12 cellular contexts compared by ENCODE assay signal in the genomic region with DNA sequence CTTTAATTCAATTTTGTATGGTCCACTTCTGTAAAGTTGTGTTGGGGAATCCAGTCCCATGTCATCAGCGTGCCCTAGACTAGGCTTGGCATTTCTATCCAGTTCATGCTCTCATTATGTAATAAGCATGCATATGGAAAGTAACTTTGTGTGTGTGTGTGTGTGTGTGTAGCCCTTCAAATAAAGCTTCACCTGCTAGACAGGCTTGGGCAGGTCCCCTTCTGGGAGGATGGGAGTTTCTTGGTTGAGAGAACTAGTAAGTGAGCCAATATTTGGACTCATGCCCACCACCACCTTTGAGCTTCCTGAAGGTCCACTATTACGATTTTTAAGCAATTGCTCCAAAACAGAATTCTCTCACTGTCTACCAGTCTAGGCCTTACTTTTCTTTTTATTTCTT. TPM values are rescaled to one million over a fixed set of nuclear protein-coding genes. Genes with fewer than 3 reads are reported as not detected.
A peak's percentile ranks its signal among the peaks of the same experiment; 100 is the strongest.
DNase-seq lines count a peak whose midpoint lies in the region; ATAC-seq and TF ChIP-seq lines count a peak whose summit lies in the region.
"Had no signal": no experiment of that assay in that cellular context is flagged by ENCODE, and none has a peak within 500 bp of the region (broad histone marks: within the 10 kb centered on the region; RNA-seq: fewer than 3 reads in every experiment).

No MANE protein-coding gene starts in this region.

- TF ChIP-seq EP300 in suprapubic skin (IDR thresholded peaks at IDR 0.05) = no peak

- no peaks in the 10 kb centered on the region for H3K9me3 ChIP-seq in esophagus (ENCODE audit: control insufficient read depth in 2 of 2, insufficient read depth in 1 of 2, low read depth in 1 of 2, low read length in 1 of 2)
- H3K9me3 ChIP-seq in suprapubic skin = no peaks in the 10 kb centered on the region
- H3K9me3 ChIP-seq: tibial nerve had no signal

- intact Hi-C loops in activated CD8-positive, alpha-beta T cell treated with anti-CD3 and anti-CD28 coated beads for 36 hours (cut with micrococcal nuclease) = no loop called here

- H3K27ac ChIP-seq in esophagus (ENCODE audit: low read depth in 2 of 2, low read length in 1 of 2) (peak overlapping the region; percentile 52 to 55), suprapubic skin (peak overlapping the region; percentile 62)
- H3K27ac ChIP-seq: tibial nerve had no signal

- no peaks in the 10 kb centered on the region for H3K27me3 ChIP-seq in esophagus (ENCODE audit: control insufficient read depth in 1 of 2, insufficient read depth in 2 of 2, low read length in 2 of 2)
- H3K27me3 ChIP-seq in suprapubic skin = no peaks in the 10 kb centered on the region
- H3K27me3 ChIP-seq: tibial nerve had no signal

- peak; percentile 21 for ATAC-seq in activated CD8-positive, alpha-beta T cell treated with anti-CD3 and anti-CD28 coated beads, Interleukin-2, amount 10 ng/mL, durations not matched to agents 7 days and 5 days
- no peak for ATAC-seq in activated CD8-positive, alpha-beta T cell treated with anti-CD3 and anti-CD28 coated beads for 36 hours
- no peak for ATAC-seq in HG03521 (IDR thresholded peaks at IDR 0.05; ENCODE audit: unreplicated experiment)

- CTCF ChIA-PET in activated CD8-positive, alpha-beta T cell treated with anti-CD3 and anti-CD28 coated beads, Interleukin-2, amount 10 ng/mL, durations not matched to agents 7 days and 5 days (lab: Charles Lee) = interaction anchor here (0.8 kb wide), 1 partner anchor 19 kb away, joined by 3 read pairs; no protein-coding TSS in a partner anchor
- CTCF ChIA-PET in activated CD8-positive, alpha-beta T cell treated with anti-CD3 and anti-CD28 coated beads for 36 hours (lab: Charles Lee) = no interaction called here

- no peaks in the 10 kb centered on the region for H3K9me3 Mint-ChIP-seq in activated CD8-positive, alpha-beta T cell treated with anti-CD3 and anti-CD28 coated beads, Interleukin-2, amount 10 ng/mL, durations not matched to agents 7 days and 5 days (ENCODE audit: insufficient read depth)
- H3K9me3 Mint-ChIP-seq in activated CD8-positive, alpha-beta T cell treated with anti-CD3 and anti-CD28 coated beads for 36 hours = no peaks in the 10 kb centered on the region
- H3K9me3 Mint-ChIP-seq: immature natural killer cell had no signal

- H3K4me1 Mint-ChIP-seq in activated CD8-positive, alpha-beta T cell treated with anti-CD3 and anti-CD28 coated beads, Interleukin-2, amount 10 ng/mL, durations not matched to agents 7 days and 5 days (ENCODE audit: low read depth) = peaks cover 50% of the 10 kb centered on the region
- H3K4me1 Mint-ChIP-seq in activated CD8-positive, alpha-beta T cell treated with anti-CD3 and anti-CD28 coated beads for 36 hours (ENCODE audit: low read depth) = peaks cover 62% of the 10 kb centered on the region

- no peak for DNase-seq in activated CD8-positive, alpha-beta T cell treated with anti-CD3 and anti-CD28 coated beads, Interleukin-2, amount 10 ng/mL, durations not matched to agents 7 days and 5 days
- DNase-seq in activated CD8-positive, alpha-beta T cell treated with anti-CD3 and anti-CD28 coated beads for 36 hours = no peak
- DNase-seq in NCI-H345 (lab: John Stamatoyannopoulos, UW) (peak; percentile 87), suprapubic skin (ENCODE audit: low spot score in 2 of 2) (no peak), foreskin fibroblast (no peak)
- no peak for DNase-seq in activated T-cell treated with anti-CD3 and anti-CD28 coated beads, Interleukin-2, amount 50 U/mL, for 1 hour
- DNase-seq: activated CD4-positive, alpha-beta T cell treated with anti-CD3 and anti-CD28 coated beads, Interleukin-2, amount 50 U/mL, for 4 hours; activated gamma-delta T cell treated with Interleukin-2 at 50 U/mL for 16 hours; immature natural killer cell had no signal

- H3K4me3 Mint-ChIP-seq in activated CD8-positive, alpha-beta T cell treated with anti-CD3 and anti-CD28 coated beads, Interleukin-2, amount 10 ng/mL, durations not matched to agents 7 days and 5 days = no peak overlapping the region
- H3K4me3 Mint-ChIP-seq in activated CD8-positive, alpha-beta T cell treated with anti-CD3 and anti-CD28 coated beads for 36 hours = no peak overlapping the region
- H3K4me3 Mint-ChIP-seq: immature natural killer cell had no signal

- peaks cover 2 to 5% of the 10 kb centered on the region in 2 donors for H3K4me1 ChIP-seq in esophagus (ENCODE audit: control insufficient read depth in 2 of 2, insufficient read depth in 2 of 2, low read length in 1 of 2)
- peaks cover 54% of the 10 kb centered on the region for H3K4me1 ChIP-seq in suprapubic skin

- WGBS in esophagus, 2 donors = 45 to 64% methylated on average over 2 of the region's 2 CpGs
- WGBS in suprapubic skin = 47% methylated on average over 2 of the region's 2 CpGs

- no peak for TF ChIP-seq CTCF in activated CD8-positive, alpha-beta T cell treated with anti-CD3 and anti-CD28 coated beads for 36 hours (IDR thresholded peaks at IDR 0.05)
- TF ChIP-seq CTCF in suprapubic skin (IDR thresholded peaks at IDR 0.05) = no peak
- no peak for TF ChIP-seq CTCF in foreskin fibroblast (IDR thresholded peaks at IDR 0.05; ENCODE audit: low read depth, low read length)

- no peak for TF ChIP-seq POLR2A in suprapubic skin (IDR thresholded peaks at IDR 0.05)

- no peak overlapping the region for H3K27ac Mint-ChIP-seq in activated CD8-positive, alpha-beta T cell treated with anti-CD3 and anti-CD28 coated beads, Interleukin-2, amount 10 ng/mL, durations not matched to agents 7 days and 5 days
- H3K27ac Mint-ChIP-seq in activated CD8-positive, alpha-beta T cell treated with anti-CD3 and anti-CD28 coated beads for 36 hours = no peak overlapping the region
- H3K27ac Mint-ChIP-seq: immature natural killer cell had no signal

- H3K27me3 Mint-ChIP-seq in activated CD8-positive, alpha-beta T cell treated with anti-CD3 and anti-CD28 coated beads, Interleukin-2, amount 10 ng/mL, durations not matched to agents 7 days and 5 days (ENCODE audit: low read depth) = no peaks in the 10 kb centered on the region
- H3K27me3 Mint-ChIP-seq in activated CD8-positive, alpha-beta T cell treated with anti-CD3 and anti-CD28 coated beads for 36 hours = no peaks in the 10 kb centered on the region

- H3K36me3 ChIP-seq in esophagus (ENCODE audit: control insufficient read depth in 2 of 2, insufficient read depth in 2 of 2, low read length in 1 of 2) (no peaks in the 10 kb centered on the region), suprapubic skin (no peaks in the 10 kb centered on the region)
- H3K36me3 ChIP-seq: tibial nerve had no signal

- POLR2A ChIA-PET in activated CD8-positive, alpha-beta T cell treated with anti-CD3 and anti-CD28 coated beads, Interleukin-2, amount 10 ng/mL, durations not matched to agents 7 days and 5 days (lab: Charles Lee) = interaction anchor here (0.6 kb wide), 1 partner anchor 598 kb away, joined by 3 read pairs; no protein-coding TSS in a partner anchor
- POLR2A ChIA-PET in activated CD8-positive, alpha-beta T cell treated with anti-CD3 and anti-CD28 coated beads for 36 hours (lab: Charles Lee) = interaction anchor here (1.0 to 1.5 kb wide), 2 partner anchors 9 to 39 kb away, joined by 3 to 5 read pairs; no protein-coding TSS in a partner anchor

- H3K4me3 ChIP-seq in esophagus (ENCODE audit: low read depth in 1 of 2, low read length in 2 of 2) (no peak overlapping the region), suprapubic skin (no peak overlapping the region), foreskin fibroblast (ENCODE audit: low read depth in 1 of 2, low read length in 2 of 2) (no peak overlapping the region)
- H3K4me3 ChIP-seq: tibial nerve had no signal

- peaks cover 43% of the 10 kb centered on the region for H3K36me3 Mint-ChIP-seq in activated CD8-positive, alpha-beta T cell treated with anti-CD3 and anti-CD28 coated beads, Interleukin-2, amount 10 ng/mL, durations not matched to agents 7 days and 5 days (ENCODE audit: low read depth)
- peaks cover 43% of the 10 kb centered on the region for H3K36me3 Mint-ChIP-seq in activated CD8-positive, alpha-beta T cell treated with anti-CD3 and anti-CD28 coated beads for 36 hours (ENCODE audit: low read depth)

RNA-seq across cellular contexts. Expression of gene BZW2, which starts 6.9 kb away (rescaled TPM):
- total RNA-seq in activated CD8-positive, alpha-beta T cell treated with anti-CD3 and anti-CD28 coated beads, Interleukin-2, amount 10 ng/mL, durations not matched to agents 7 days and 5 days = 10 to 100 TPM; 59.7 to 62.3 TPM
- total RNA-seq in activated CD8-positive, alpha-beta T cell treated with anti-CD3 and anti-CD28 coated beads for 36 hours = 100 to 1,000 TPM; 120 to 123 TPM
- polyA plus RNA-seq in esophagus = 10 to 100 TPM; 32.9 to 47.9 TPM
- total RNA-seq in suprapubic skin = 10 to 100 TPM; 60.5 to 97.9 (median 84.4) TPM

RNA-seq across cellular contexts. Expression of gene ANKMY2, which starts 7.3 kb away (rescaled TPM):
- 10 to 100 TPM; 14.3 to 14.5 TPM for total RNA-seq in activated CD8-positive, alpha-beta T cell treated with anti-CD3 and anti-CD28 coated beads, Interleukin-2, amount 10 ng/mL, durations not matched to agents 7 days and 5 days
- total RNA-seq in activated CD8-positive, alpha-beta T cell treated with anti-CD3 and anti-CD28 coated beads for 36 hours = 10 to 100 TPM in 1 of 2 experiments, 1 to 10 TPM in 1; 9.8 to 10.5 TPM
- polyA plus RNA-seq in esophagus = 1 to 10 TPM; 5.0 to 5.9 TPM
- total RNA-seq in suprapubic skin = 10 to 100 TPM in 1 of 4 donors, 1 to 10 TPM in 3; 5.2 to 16.2 (median 9.4) TPM
